Comparison of ENCODE assay signal across 9 cellular contexts in genomic region chr20:47784599-47785320, GRCh38. TPM values are rescaled to one million over a fixed set of nuclear protein-coding genes. Genes with fewer than 3 reads are reported as not detected.
DNase-seq lines count a peak whose midpoint lies in the region; ATAC-seq and TF ChIP-seq lines count a peak whose summit lies in the region.
"Had no signal": no experiment of that assay in that cellular context is flagged by ENCODE, and none has a peak within 500 bp of the region (broad histone marks: within the 10 kb centered on the region; RNA-seq: fewer than 3 reads in every experiment).

No MANE protein-coding gene starts in this region.

- H4K91ac ChIP-seq in neuronal stem cell (ENCODE audit: low read depth, low read length, poor library complexity): no peak overlapping the region

- peak overlapping the region; percentile 91 for H2AFZ ChIP-seq in neuronal stem cell (ENCODE audit: low read length)

- H3K4me1 ChIP-seq in neuronal stem cell (ENCODE audit: control insufficient read depth in 2 of 2, insufficient read depth in 1 of 2, low read depth in 1 of 2, low read length in 2 of 2): peaks cover 14 to 23% of the 10 kb centered on the region in 2 donors

- no peak overlapping the region for H2AK5ac ChIP-seq in neuronal stem cell (ENCODE audit: low read depth, low read length)

- H2BK15ac ChIP-seq in neuronal stem cell (ENCODE audit: low read length): peak overlapping the region; percentile 93

- no peak overlapping the region for H4K8ac ChIP-seq in neuronal stem cell (ENCODE audit: low read depth, low read length)

- no peaks in the 10 kb centered on the region for H3K9me3 ChIP-seq in neuronal stem cell (replicated peaks in 1 of 2; ENCODE audit: control insufficient read depth in 2 of 2, insufficient read depth in 1 of 2, low read depth in 1 of 2, low read length in 2 of 2)

- peak overlapping the region; percentile 64 for H2BK12ac ChIP-seq in neuronal stem cell (ENCODE audit: low read length)

- no peak overlapping the region for H3K27ac ChIP-seq in neuronal stem cell (replicated peaks; ENCODE audit: low read length)

- WGBS in neuronal stem cell (ENCODE audit: extremely low coverage in 2 of 2, insufficient read length in 2 of 2, insufficient replicate concordance in 1 of 2), 2 donors: no CpG with 5 or more reads among the region's 69 CpGs

- H3K36me3 ChIP-seq in neuronal stem cell (replicated peaks in 1 of 2; ENCODE audit: control insufficient read depth in 2 of 2, insufficient read depth in 2 of 2, low read length in 2 of 2): no peaks in the 10 kb centered on the region

- no peak overlapping the region for H2BK120ac ChIP-seq in neuronal stem cell (ENCODE audit: low read depth, low read length)

- no peak overlapping the region for H2BK5ac ChIP-seq in neuronal stem cell (ENCODE audit: low read length)

- no peak for ATAC-seq in HG02642 (IDR thresholded peaks at IDR 0.05; ENCODE audit: poor library complexity, unreplicated experiment)
- no peak for ATAC-seq in HG02610 (IDR thresholded peaks at IDR 0.05; ENCODE audit: unreplicated experiment)

- H3K4ac ChIP-seq in neuronal stem cell (ENCODE audit: low read length): no peak overlapping the region

- peak overlapping the region; percentile 72 for H3K4me2 ChIP-seq in neuronal stem cell (ENCODE audit: insufficient read depth, low read length, poor library complexity, severe bottlenecking)

- peak; percentile 22 for DNase-seq in NCI-H1092 treated with DMSO at 0.1 percent for 48 hours (lab: John Stamatoyannopoulos, UW)
- no peak for DNase-seq in NCI-H1092 (lab: John Stamatoyannopoulos, UW)
- peak; percentile 71 for DNase-seq in SK-N-DZ (ENCODE audit: low spot score)
- DNase-seq in foreskin fibroblast: peak; percentile 17 to 53
- no peak for DNase-seq in neuronal stem cell (ENCODE audit: low spot score)
- DNase-seq in NCI-H2029 treated with DMSO at 0.1 percent for 48 hours (lab: John Stamatoyannopoulos, UW): no peak
- DNase-seq: CD4-positive, CD25-positive, alpha-beta regulatory T cell had no signal

- peak overlapping the region; percentile 87 for H3K18ac ChIP-seq in neuronal stem cell (ENCODE audit: low read length)

- H3K14ac ChIP-seq in neuronal stem cell (ENCODE audit: low read length): no peak overlapping the region

- peak overlapping the region; percentile 61 to 71 for H3K4me3 ChIP-seq in foreskin fibroblast (ENCODE audit: low read depth in 1 of 2, low read length in 2 of 2)
- H3K4me3 ChIP-seq in neuronal stem cell (ENCODE audit: low read length in 2 of 2): peak overlapping the region; percentile 80 to 84

- H3K9ac ChIP-seq in neuronal stem cell (ENCODE audit: low read depth, low read length, poor library complexity): peak overlapping the region; percentile 89

- H3K27me3 ChIP-seq in neuronal stem cell (ENCODE audit: control insufficient read depth in 3 of 3, insufficient read depth in 3 of 3, low read depth in 1 of 3, low read length in 3 of 3): peaks cover 0 to 4% (median 0%) of the 10 kb centered on the region in 3 experiments

- peaks cover 1% of the 10 kb centered on the region for H3K79me1 ChIP-seq in neuronal stem cell (ENCODE audit: low read depth, low read length)

- H3K23ac ChIP-seq in neuronal stem cell (ENCODE audit: low read depth, low read length, poor library complexity): peak overlapping the region; percentile 74

- TF ChIP-seq CTCF in foreskin fibroblast (IDR thresholded peaks at IDR 0.05; ENCODE audit: low read depth, low read length): peak; percentile 37

RNA-seq across cellular contexts. Expression of gene SULF2, which starts 0.5 kb away (rescaled TPM):
- polyA plus RNA-seq in SK-N-DZ (2014; cell fraction: cytosol; rRNA removed): 125 and 147 TPM in 2 replicates
- 128 and 130 TPM in 2 replicates for polyA plus RNA-seq in SK-N-DZ (2014; cell fraction: nucleus; rRNA removed)
- polyA plus RNA-seq in neuronal stem cell (2013, experiment 1 of 2): 46.1 TPM
- 48.2 TPM for polyA plus RNA-seq in neuronal stem cell (2013, experiment 2 of 2)

Comparison
In these comparisons a context has a peak if more than half of its experiments do, and no peak if none do; other contexts are left out.
1. DNase-seq: peak in NCI-H1092 treated with DMSO at 0.1 percent for 48 hours (single experiment), SK-N-DZ (single experiment) and foreskin fibroblast (2 of 2); none in NCI-H1092 (single experiment), neuronal stem cell (single experiment) and NCI-H2029 treated with DMSO at 0.1 percent for 48 hours (single experiment).